In the genomic region with DNA sequence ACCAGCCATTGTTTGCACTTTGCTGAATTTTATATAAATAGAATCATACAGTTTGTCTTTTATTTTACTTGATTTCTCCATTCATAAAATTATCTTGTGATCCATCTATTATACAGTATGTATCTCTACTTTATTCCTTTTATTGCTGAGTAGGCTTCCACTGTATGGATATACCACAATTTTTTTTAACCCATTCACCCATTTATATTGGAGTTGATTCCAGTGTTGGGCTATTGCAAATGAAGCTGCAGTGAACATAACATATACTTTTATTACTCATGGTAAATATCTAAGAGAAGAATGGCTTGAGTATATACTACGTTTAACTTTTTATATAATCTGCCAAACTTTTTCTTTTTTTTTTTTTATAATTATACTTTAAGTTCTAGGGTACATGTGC, we compare ENCODE assay signal across 29 cellular contexts.
"Had no signal": no experiment of that assay in that cellular context is flagged by ENCODE, and none has a peak within 500 bp of the region (broad histone marks: within the 10 kb centered on the region; RNA-seq: fewer than 3 reads in every experiment).

No MANE protein-coding gene starts in this region.

- H3K27ac ChIP-seq: colonic mucosa, coronary artery, dorsolateral prefrontal cortex, epithelial cell of prostate, esophagus muscularis mucosa, esophagus squamous epithelium, foreskin keratinocyte, gastrocnemius medialis, gastroesophageal sphincter, heart left ventricle, heart right ventricle had no signal

- H3K27me3 Mint-ChIP-seq: dendritic cell treated with granulocyte-macrophage colony-stimulating factor and Interleukin-4, amounts not matched to agents 40 ng/mL and 50 ng/mL, for 4 days; effector memory CD8-positive, alpha-beta T cell had no signal

- FAIRE-seq: colon, endometrium, endothelial cell of umbilical vein, frontal cortex had no signal

- H3K27me3 ChIP-seq: colonic mucosa, dorsolateral prefrontal cortex, esophagus muscularis mucosa, esophagus squamous epithelium, foreskin keratinocyte, gastrocnemius medialis, gastroesophageal sphincter, heart left ventricle, heart right ventricle had no signal

- H3K36me3 ChIP-seq: colonic mucosa, esophagus muscularis mucosa, esophagus squamous epithelium, gastrocnemius medialis, gastroesophageal sphincter, heart left ventricle, heart right ventricle had no signal

- H3K9me3 ChIP-seq: colonic mucosa, esophagus muscularis mucosa, esophagus squamous epithelium, gastrocnemius medialis had no signal

- H3K4me3 ChIP-seq: colonic mucosa, coronary artery, dorsolateral prefrontal cortex, esophagus muscularis mucosa, esophagus squamous epithelium, gastrocnemius medialis, gastroesophageal sphincter, heart left ventricle, heart right ventricle had no signal

- ATAC-seq: effector memory CD8-positive, alpha-beta T cell; esophagus mucosa; foreskin keratinocyte; gastrocnemius medialis; gastroesophageal sphincter; heart left ventricle; heart right ventricle had no signal

- H3K4me1 ChIP-seq: colonic mucosa, esophagus muscularis mucosa, gastrocnemius medialis, gastroesophageal sphincter, heart left ventricle, heart right ventricle had no signal

- H3K4me3 Mint-ChIP-seq: dendritic cell treated with granulocyte-macrophage colony-stimulating factor and Interleukin-4, amounts not matched to agents 40 ng/mL and 50 ng/mL, for 4 days; effector memory CD8-positive, alpha-beta T cell; endodermal cell had no signal

- DNase-seq: colonic mucosa; cortex of kidney; dermis blood vessel endothelial cell; dorsolateral prefrontal cortex; effector CD4-positive, alpha-beta T cell; effector CD8-positive, alpha-beta T cell; effector memory CD4-positive, alpha-beta T cell; effector memory CD8-positive, alpha-beta T cell; endodermal cell; erythroblast; esophagus squamous epithelium; foreskin fibroblast; foreskin keratinocyte; foreskin melanocyte; gastrocnemius medialis; glutamatergic neuron; head of caudate nucleus; heart left ventricle; heart right ventricle had no signal

- H3K4me1 Mint-ChIP-seq: endodermal cell had no signal

- H3K27ac Mint-ChIP-seq: dendritic cell treated with granulocyte-macrophage colony-stimulating factor and Interleukin-4, amounts not matched to agents 40 ng/mL and 50 ng/mL, for 4 days; effector memory CD8-positive, alpha-beta T cell; endodermal cell had no signal
